In the genomic region with DNA sequence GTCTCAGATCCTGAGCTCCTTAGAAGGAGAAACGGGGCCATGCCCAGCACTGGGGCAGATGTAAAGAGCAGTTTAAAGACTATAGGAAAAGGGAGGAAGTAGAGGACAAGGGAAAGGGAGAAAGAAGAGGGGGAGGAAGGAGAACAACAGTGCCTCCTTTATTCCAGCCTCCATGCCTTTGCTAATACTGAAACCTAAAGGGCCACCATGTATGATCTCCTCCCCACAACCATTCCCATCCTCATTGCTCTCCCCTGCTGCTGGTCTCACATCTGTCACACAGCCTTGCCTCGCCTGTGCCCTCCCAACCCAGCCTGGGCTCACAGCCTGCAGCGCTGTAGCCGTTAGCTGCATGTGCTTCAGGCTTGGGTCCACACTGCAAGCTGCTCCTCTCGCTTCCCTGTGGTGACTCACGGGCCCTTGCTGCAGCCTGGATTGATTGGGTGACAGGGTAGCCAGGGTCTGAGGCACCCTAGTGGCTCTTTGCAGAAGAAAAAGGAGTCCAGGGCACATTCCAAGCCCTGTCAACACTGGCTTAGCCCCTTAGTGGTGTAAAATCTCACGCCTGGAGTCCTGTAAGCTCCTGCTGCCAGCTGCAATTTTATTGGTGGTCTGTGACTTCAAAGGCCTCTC, we compare ENCODE assay signal across 1 cellular context.
TF ChIP-seq lines count a peak whose summit lies in the region.

No MANE protein-coding gene starts in this region.

TF ChIP-seq in H1, 55 proteins besides CTCF, POLR2A, EP300 and RAD21 (continued from another document):
- TF ChIP-seq, protein P1, sequence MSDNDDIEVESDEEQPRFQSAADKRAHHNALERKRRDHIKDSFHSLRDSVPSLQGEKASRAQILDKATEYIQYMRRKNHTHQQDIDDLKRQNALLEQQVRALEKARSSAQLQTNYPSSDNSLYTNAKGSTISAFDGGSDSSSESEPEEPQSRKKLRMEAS (IDR thresholded peaks at IDR 0.05): peak; percentile 66
- TF ChIP-seq, protein P2, sequence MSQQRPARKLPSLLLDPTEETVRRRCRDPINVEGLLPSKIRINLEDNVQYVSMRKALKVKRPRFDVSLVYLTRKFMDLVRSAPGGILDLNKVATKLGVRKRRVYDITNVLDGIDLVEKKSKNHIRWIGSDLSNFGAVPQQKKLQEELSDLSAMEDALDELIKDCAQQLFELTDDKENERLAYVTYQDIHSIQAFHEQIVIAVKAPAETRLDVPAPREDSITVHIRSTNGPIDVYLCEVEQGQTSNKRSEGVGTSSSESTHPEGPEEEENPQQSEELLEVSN (IDR thresholded peaks at IDR 0.05): peak; percentile 62
